Comparison of ENCODE assay signal across 11 cellular contexts in the genomic region with DNA sequence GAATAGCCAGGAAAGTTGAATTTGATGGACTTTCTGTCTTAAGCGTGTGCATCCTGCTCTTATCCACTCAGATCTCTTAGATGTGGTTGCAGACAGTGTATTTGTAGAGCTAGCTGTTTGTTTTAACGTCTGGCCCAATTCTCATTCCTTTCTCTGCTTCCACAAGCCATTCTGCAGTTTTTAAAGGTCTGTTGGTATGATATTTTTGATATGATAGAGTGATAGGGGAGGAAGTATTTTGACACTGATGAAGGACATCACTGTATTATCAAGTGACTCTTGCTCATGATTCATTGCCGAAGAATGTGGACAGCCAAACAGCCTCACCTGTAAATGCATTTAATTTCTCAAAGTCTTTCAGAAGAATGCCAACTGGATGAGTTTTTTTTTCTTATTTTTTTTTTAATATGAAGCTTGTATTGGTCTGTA. TPM values are rescaled to one million over a fixed set of nuclear protein-coding genes. Genes with fewer than 3 reads are reported as not detected.
DNase-seq lines count a peak whose midpoint lies in the region; ATAC-seq and TF ChIP-seq lines count a peak whose summit lies in the region.
"Had no signal": no experiment of that assay in that cellular context is flagged by ENCODE, and none has a peak within 500 bp of the region (broad histone marks: within the 10 kb centered on the region; RNA-seq: fewer than 3 reads in every experiment).

No MANE protein-coding gene starts in this region.

- no peaks in the 10 kb centered on the region for H3K9me3 ChIP-seq in adrenal gland (replicated peaks in 1 of 3)
- H3K9me3 ChIP-seq: gastroesophageal sphincter had no signal

- POLR2A ChIA-PET in activated CD4-positive, alpha-beta T cell treated with anti-CD3 and anti-CD28 coated beads, Interleukin-2, amount 10 ng/mL, durations not matched to agents 7 days and 5 days (lab: Charles Lee): no interaction called here
- POLR2A ChIA-PET in activated CD4-positive, alpha-beta T cell treated with anti-CD3 and anti-CD28 coated beads for 36 hours (lab: Charles Lee): interaction anchor here (0.6 to 1.2 kb wide), 2 partner anchors 10 to 11 kb away, joined by 3 read pairs; no protein-coding TSS in a partner anchor

- H3K36me3 Mint-ChIP-seq in activated CD4-positive, alpha-beta T cell treated with anti-CD3 and anti-CD28 coated beads, Interleukin-2, amount 10 ng/mL, durations not matched to agents 7 days and 5 days (ENCODE audit: low read depth): peaks cover 8% of the 10 kb centered on the region
- H3K36me3 Mint-ChIP-seq in activated CD4-positive, alpha-beta T cell treated with anti-CD3 and anti-CD28 coated beads for 36 hours (ENCODE audit: low read depth): no peaks in the 10 kb centered on the region
- peaks cover 6% of the 10 kb centered on the region for H3K36me3 Mint-ChIP-seq in type B pancreatic cell
- H3K36me3 Mint-ChIP-seq: activated naive CD8-positive, alpha-beta T cell treated with anti-CD3 and anti-CD28 coated beads, Interleukin-2, amount 10 ng/mL, durations not matched to agents 7 days and 5 days had no signal

- ATAC-seq in activated CD4-positive, alpha-beta T cell treated with anti-CD3 and anti-CD28 coated beads for 36 hours: no peak
- no peak for ATAC-seq in HG03457 (IDR thresholded peaks at IDR 0.05; ENCODE audit: unreplicated experiment)
- ATAC-seq: gastroesophageal sphincter had no signal

- H3K4me3 Mint-ChIP-seq in activated CD4-positive, alpha-beta T cell treated with anti-CD3 and anti-CD28 coated beads, Interleukin-2, amount 10 ng/mL, durations not matched to agents 7 days and 5 days: no peak overlapping the region
- no peak overlapping the region for H3K4me3 Mint-ChIP-seq in activated CD4-positive, alpha-beta T cell treated with anti-CD3 and anti-CD28 coated beads for 36 hours
- peak overlapping the region; percentile 24 for H3K4me3 Mint-ChIP-seq in type B pancreatic cell
- H3K4me3 Mint-ChIP-seq: activated naive CD8-positive, alpha-beta T cell treated with anti-CD3 and anti-CD28 coated beads, Interleukin-2, amount 10 ng/mL, durations not matched to agents 7 days and 5 days had no signal

- H3K27ac ChIP-seq in adrenal gland: peak overlapping the region in 3 of 5 donors; percentile 18 to 56 (median 22)

- no peak for TF ChIP-seq POLR2A in adrenal gland (IDR thresholded peaks at IDR 0.05)

- no peaks in the 10 kb centered on the region for H3K27me3 ChIP-seq in adrenal gland
- H3K27me3 ChIP-seq: gastroesophageal sphincter had no signal

- H3K27me3 Mint-ChIP-seq in activated CD4-positive, alpha-beta T cell treated with anti-CD3 and anti-CD28 coated beads, Interleukin-2, amount 10 ng/mL, durations not matched to agents 7 days and 5 days: peaks cover 8% of the 10 kb centered on the region
- peaks cover 16% of the 10 kb centered on the region for H3K27me3 Mint-ChIP-seq in activated CD4-positive, alpha-beta T cell treated with anti-CD3 and anti-CD28 coated beads for 36 hours
- peaks cover 23% of the 10 kb centered on the region for H3K27me3 Mint-ChIP-seq in type B pancreatic cell

- no peaks in the 10 kb centered on the region for H3K36me3 ChIP-seq in adrenal gland (replicated peaks in 1 of 2)
- H3K36me3 ChIP-seq: gastroesophageal sphincter had no signal

- CTCF ChIA-PET in activated CD4-positive, alpha-beta T cell treated with anti-CD3 and anti-CD28 coated beads, Interleukin-2, amount 10 ng/mL, durations not matched to agents 7 days and 5 days (lab: Charles Lee): interaction anchor here (0.9 to 2.4 kb wide), 6 partner anchors 9 to 143 kb away, joined by 3 to 10 read pairs (median 5); partner anchors contain the start of gene FXN
- CTCF ChIA-PET in activated CD4-positive, alpha-beta T cell treated with anti-CD3 and anti-CD28 coated beads for 36 hours (lab: Charles Lee): interaction anchor here (0.6 to 2.8 kb wide), 4 partner anchors 10 to 374 kb away, joined by 3 to 19 read pairs (median 6); no protein-coding TSS in a partner anchor

- no peak overlapping the region for H3K4me3 ChIP-seq in adrenal gland
- H3K4me3 ChIP-seq: gastroesophageal sphincter had no signal

- TF ChIP-seq CTCF in adrenal gland (IDR thresholded peaks at IDR 0.05): no peak
- TF ChIP-seq CTCF in type B pancreatic cell (conservative IDR thresholded peaks at IDR 0.05): no peak

- intact Hi-C loops in activated CD4-positive, alpha-beta T cell treated with anti-CD3 and anti-CD28 coated beads for 36 hours (cut with DNase I, micrococcal nuclease): loop anchor here (5.0 to 10.0 kb wide), 9 partner anchors 56 to 1386 kb away; partner anchors contain the start of genes FXN (in 2 of the 2), CFAP95 (in 1 of the 2) and KLF9 (in 1 of the 2)
- intact Hi-C loops in adrenal gland (cut with DNase I): no loop called here

- H3K9me3 Mint-ChIP-seq in activated CD4-positive, alpha-beta T cell treated with anti-CD3 and anti-CD28 coated beads, Interleukin-2, amount 10 ng/mL, durations not matched to agents 7 days and 5 days: no peaks in the 10 kb centered on the region
- no peaks in the 10 kb centered on the region for H3K9me3 Mint-ChIP-seq in activated CD4-positive, alpha-beta T cell treated with anti-CD3 and anti-CD28 coated beads for 36 hours (ENCODE audit: low read depth)
- no peaks in the 10 kb centered on the region for H3K9me3 Mint-ChIP-seq in type B pancreatic cell
- H3K9me3 Mint-ChIP-seq: activated naive CD8-positive, alpha-beta T cell treated with anti-CD3 and anti-CD28 coated beads, Interleukin-2, amount 10 ng/mL, durations not matched to agents 7 days and 5 days had no signal

- peak overlapping the region; percentile 14 for H3K27ac Mint-ChIP-seq in activated CD4-positive, alpha-beta T cell treated with anti-CD3 and anti-CD28 coated beads, Interleukin-2, amount 10 ng/mL, durations not matched to agents 7 days and 5 days
- H3K27ac Mint-ChIP-seq in activated CD4-positive, alpha-beta T cell treated with anti-CD3 and anti-CD28 coated beads for 36 hours: no peak overlapping the region
- H3K27ac Mint-ChIP-seq in type B pancreatic cell: peak overlapping the region; percentile 89
- H3K27ac Mint-ChIP-seq: activated naive CD8-positive, alpha-beta T cell treated with anti-CD3 and anti-CD28 coated beads, Interleukin-2, amount 10 ng/mL, durations not matched to agents 7 days and 5 days had no signal

- WGBS in adrenal gland, 4 donors: 27 to 42% (median 37%) methylated on average over 3 of the region's 3 CpGs

- H3K4me1 Mint-ChIP-seq in activated CD4-positive, alpha-beta T cell treated with anti-CD3 and anti-CD28 coated beads, Interleukin-2, amount 10 ng/mL, durations not matched to agents 7 days and 5 days: peaks cover 70% of the 10 kb centered on the region
- H3K4me1 Mint-ChIP-seq in activated CD4-positive, alpha-beta T cell treated with anti-CD3 and anti-CD28 coated beads for 36 hours: peaks cover 59% of the 10 kb centered on the region
- H3K4me1 Mint-ChIP-seq in type B pancreatic cell (ENCODE audit: unreplicated experiment): peaks cover 48% of the 10 kb centered on the region

- peak; percentile 23 for DNase-seq in activated CD4-positive, alpha-beta T cell treated with anti-CD3 and anti-CD28 coated beads, Interleukin-2, amount 10 ng/mL, durations not matched to agents 7 days and 5 days
- no peak for DNase-seq in activated CD4-positive, alpha-beta T cell treated with anti-CD3 and anti-CD28 coated beads for 36 hours
- no peak for DNase-seq in adrenal gland
- DNase-seq in hepatic stellate cell (ENCODE audit: low spot score): peak; percentile 38
- DNase-seq in type B pancreatic cell (ENCODE audit: extremely low spot score, unreplicated experiment): no peak
- no peak for DNase-seq in HuH-7 (ENCODE audit: low spot score)
- DNase-seq in central memory CD4-positive, alpha-beta T cell: no peak
- DNase-seq: activated naive CD8-positive, alpha-beta T cell treated with anti-CD3 and anti-CD28 coated beads, Interleukin-2, amount 10 ng/mL, durations not matched to agents 7 days and 5 days; KG1 had no signal

- peaks cover 0 to 50% of the 10 kb centered on the region in 2 donors for H3K4me1 ChIP-seq in adrenal gland (replicated peaks in 1 of 2)

RNA-seq across cellular contexts. Expression of gene TJP2, which starts 4.5 kb away (rescaled TPM):
- 10 to 100 TPM; 21.4 to 24.5 TPM for total RNA-seq in activated CD4-positive, alpha-beta T cell treated with anti-CD3 and anti-CD28 coated beads, Interleukin-2, amount 10 ng/mL, durations not matched to agents 7 days and 5 days
- total RNA-seq in activated CD4-positive, alpha-beta T cell treated with anti-CD3 and anti-CD28 coated beads for 36 hours: 10 to 100 TPM in 1 of 2 experiments, 1 to 10 TPM in 1; 8.4 to 10.0 TPM
- total RNA-seq in adrenal gland: 100 to 1,000 TPM in 1 of 8 donors, 10 to 100 TPM in 7; 16.8 to 108 (median 48.5) TPM
- polyA plus RNA-seq in adrenal gland: 10 to 100 TPM; 22.1 to 26.4 (median 23.2) TPM
- total RNA-seq in type B pancreatic cell (ENCODE audit: low replicate concordance): 85.2 and 187 TPM in 2 replicates

Comparison
In these comparisons a context has a peak if more than half of its experiments do, and no peak if none do; other contexts are left out.
1. DNase-seq: peak in activated CD4-positive, alpha-beta T cell treated with anti-CD3 and anti-CD28 coated beads, Interleukin-2, amount 10 ng/mL, durations not matched to agents 7 days and 5 days (single experiment) and hepatic stellate cell (single experiment); none in activated CD4-positive, alpha-beta T cell treated with anti-CD3 and anti-CD28 coated beads for 36 hours (single experiment), adrenal gland (0 of 7), type B pancreatic cell (single experiment), HuH-7 (single experiment) and central memory CD4-positive, alpha-beta T cell (single experiment).
2. intact Hi-C loops: an anchor here in activated CD4-positive, alpha-beta T cell treated with anti-CD3 and anti-CD28 coated beads for 36 hours (5.0 to 10.0 kb wide); none called in adrenal gland.